ENCODE assay signal across 19 cellular contexts in the genomic region with DNA sequence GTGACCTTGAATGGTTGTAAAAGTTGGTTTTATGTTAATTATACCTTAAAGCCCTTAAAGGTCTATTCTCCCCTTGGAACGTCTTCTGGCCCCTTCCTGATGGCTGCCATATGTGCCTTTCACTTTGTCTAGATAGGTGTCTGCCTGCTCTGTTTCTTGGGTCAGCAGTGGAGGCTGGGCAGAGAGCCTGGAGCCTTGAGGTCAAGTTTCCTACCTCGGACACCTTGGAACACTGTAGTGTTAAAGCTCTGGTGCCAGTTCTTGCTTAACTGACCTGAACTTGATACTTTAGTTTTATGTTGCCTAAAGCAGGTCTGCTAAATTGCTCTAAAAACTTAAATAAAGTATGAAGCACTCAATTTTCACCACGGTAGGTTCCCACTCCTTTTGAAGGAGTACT.
DNase-seq lines count a peak whose midpoint lies in the region; FAIRE-seq and TF ChIP-seq lines count a peak whose summit lies in the region.
"Had no signal": no experiment of that assay in that cellular context is flagged by ENCODE, and none has a peak within 500 bp of the region (broad histone marks: within the 10 kb centered on the region; RNA-seq: fewer than 3 reads in every experiment).

No MANE protein-coding gene starts in this region.

- TF ChIP-seq POLR2A in Peyer's patch (IDR thresholded peaks at IDR 0.05), result no peak

- no peak for DNase-seq in T-helper 2 cell treated with Interferon-gamma antibody and Interleukin-4, amounts not matched to agents 5 μg/mL and 100 μg/mL, for 36 hours (ENCODE audit: low spot score)
- DNase-seq in T-helper 2 cell (no peak), Peyer's patch (no peak), hepatocyte (ENCODE audit: low spot score) (no peak), small intestine (no peak), LoVo (ENCODE audit: low spot score) (no peak), COLO829 (ENCODE audit: low spot score) (no peak), NCI-H2227 (lab: John Stamatoyannopoulos, UW; ENCODE audit: unreplicated experiment) (no peak)
- DNase-seq: activated T-cell treated with anti-CD3 and anti-CD28 coated beads, Interleukin-2, amount 50 U/mL, for 72 hours; dermis blood vessel endothelial cell; NCI-H1417 treated with DMSO at 0.1 percent for 48 hours; NCI-H510A treated with DMSO at 0.1 percent for 48 hours; PC-3; SK-N-SH; substantia nigra had no signal

- H3K36me3 Mint-ChIP-seq in T-helper 2 cell treated with Interferon-gamma antibody and Interleukin-4, amounts not matched to agents 5 μg/mL and 100 μg/mL, for 36 hours (ENCODE audit: low read depth), result peaks cover 37% of the 10 kb centered on the region

- WGBS in hepatocyte (ENCODE audit: low lambda C conversion rate, missing lambda C conversion rate), result 59% methylated on average over 3 of the region's 3 CpGs
- WGBS in small intestine, 3 donors, result 80 to 90% (median 87%) methylated on average over 3 of the region's 3 CpGs

- H3K4me1 ChIP-seq in Peyer's patch (peaks cover 0 to 28% (median 0%) of the 10 kb centered on the region in 4 donors), hepatocyte (ENCODE audit: insufficient read depth) (peaks cover 8% of the 10 kb centered on the region), small intestine (ENCODE audit: control insufficient read depth in 2 of 2, insufficient read depth in 1 of 2, low read depth in 1 of 2, low read length in 1 of 2) (peaks cover 0 to 2% of the 10 kb centered on the region in 2 donors)

- H3K4me1 Mint-ChIP-seq in T-helper 2 cell treated with Interferon-gamma antibody and Interleukin-4, amounts not matched to agents 5 μg/mL and 100 μg/mL, for 36 hours (ENCODE audit: low read depth), result peaks cover 54% of the 10 kb centered on the region

- H3K27ac ChIP-seq in Peyer's patch, result peak overlapping the region in 3 of 4 donors; percentile 32 to 65 (median 55)
- H3K27ac ChIP-seq in hepatocyte, result peak overlapping the region; percentile 18
- peak overlapping the region; percentile 36 to 41 for H3K27ac ChIP-seq in small intestine (ENCODE audit: low read depth in 1 of 2, low read length in 1 of 2)
- H3K27ac ChIP-seq: esophagus muscularis mucosa had no signal

- peaks cover 4% of the 10 kb centered on the region for H3K9me3 Mint-ChIP-seq in T-helper 2 cell treated with Interferon-gamma antibody and Interleukin-4, amounts not matched to agents 5 μg/mL and 100 μg/mL, for 36 hours

- no peak overlapping the region for H3K4me2 ChIP-seq in hepatocyte
- H3K4me2 ChIP-seq: SK-N-SH had no signal

- no peaks in the 10 kb centered on the region for H4K20me1 ChIP-seq in hepatocyte (ENCODE audit: insufficient read depth, poor library complexity, severe bottlenecking)

- H3K9me3 ChIP-seq in Peyer's patch, result no peaks in the 10 kb centered on the region
- H3K9me3 ChIP-seq in hepatocyte (ENCODE audit: low read depth), result no peaks in the 10 kb centered on the region
- no peaks in the 10 kb centered on the region for H3K9me3 ChIP-seq in small intestine (ENCODE audit: control insufficient read depth, low read depth)
- H3K9me3 ChIP-seq: esophagus muscularis mucosa, SK-N-SH had no signal

- no peaks in the 10 kb centered on the region for H3K9me2 ChIP-seq in hepatocyte (replicated peaks; ENCODE audit: insufficient read depth)
- H3K9me2 ChIP-seq: SK-N-SH had no signal

- H3K4me3 ChIP-seq in Peyer's patch (no peak overlapping the region), hepatocyte (no peak overlapping the region), small intestine (ENCODE audit: low read depth in 1 of 2, low read length in 2 of 2) (no peak overlapping the region)
- H3K4me3 ChIP-seq: esophagus muscularis mucosa had no signal

- no peaks in the 10 kb centered on the region for H3K27me3 ChIP-seq in Peyer's patch
- H3K27me3 ChIP-seq in hepatocyte, result no peaks in the 10 kb centered on the region
- H3K27me3 ChIP-seq in small intestine (ENCODE audit: control insufficient read depth in 2 of 2, insufficient read depth in 2 of 2, low read length in 2 of 2), result no peaks in the 10 kb centered on the region
- H3K27me3 ChIP-seq: esophagus muscularis mucosa had no signal

- H3K27me3 Mint-ChIP-seq in T-helper 2 cell treated with Interferon-gamma antibody and Interleukin-4, amounts not matched to agents 5 μg/mL and 100 μg/mL, for 36 hours (ENCODE audit: low read depth), result no peaks in the 10 kb centered on the region

- peak overlapping the region; percentile 54 for H3K4me3 Mint-ChIP-seq in T-helper 2 cell treated with Interferon-gamma antibody and Interleukin-4, amounts not matched to agents 5 μg/mL and 100 μg/mL, for 36 hours

- FAIRE-seq in small intestine (lab: Jason Lieb, UNC), result no peak
- FAIRE-seq: A204.1, astrocyte, islet of Langerhans had no signal

- no peak overlapping the region for H2AFZ ChIP-seq in hepatocyte

- H3K36me3 ChIP-seq in Peyer's patch (no peaks in the 10 kb centered on the region), hepatocyte (replicated peaks; ENCODE audit: insufficient read depth, low read depth) (no peaks in the 10 kb centered on the region), small intestine (ENCODE audit: control insufficient read depth in 2 of 2, insufficient read depth in 2 of 2, low read length in 2 of 2) (peaks cover 0 to 1% of the 10 kb centered on the region in 2 donors)
- H3K36me3 ChIP-seq: esophagus muscularis mucosa had no signal

- no peak for TF ChIP-seq CTCF in Peyer's patch (IDR thresholded peaks at IDR 0.05)
- no peak for TF ChIP-seq CTCF in hepatocyte (IDR thresholded peaks at IDR 0.05; ENCODE audit: poor library complexity)

- H3K79me2 ChIP-seq in hepatocyte, result no peaks in the 10 kb centered on the region

- peak overlapping the region; percentile 33 for H3K27ac Mint-ChIP-seq in T-helper 2 cell treated with Interferon-gamma antibody and Interleukin-4, amounts not matched to agents 5 μg/mL and 100 μg/mL, for 36 hours
